1 cellular context compared by ENCODE assay signal in genomic region chr4:168735735-168736134, GRCh38.
TF ChIP-seq lines count a peak whose summit lies in the region.

No MANE protein-coding gene starts in this region.

TF ChIP-seq in GM12878, 131 proteins besides CTCF, POLR2A, EP300 and RAD21:
- TF ChIP-seq RAD51 (IDR thresholded peaks at IDR 0.05) (peak; percentile 43; the same call in 1 of the 2 replicates), USF1 (IDR thresholded peaks at IDR 0.05; ENCODE audit: borderline replicate concordance, extremely low read length, insufficient read depth, low read depth, low read length) (no peak), BHLHE40 (IDR thresholded peaks at IDR 0.05; ENCODE audit: borderline replicate concordance in 1 of 2, low read depth in 2 of 2, low read length in 1 of 2) (peak; percentile 39 to 70; a peak in 2 of 4 replicates), MTA2 (IDR thresholded peaks at IDR 0.05; ENCODE audit: low read depth) (0 out of 2 replicates have a peak, but pooled peaks have one; percentile 14), KAT2A (conservative IDR thresholded peaks at IDR 0.05; ENCODE audit: control insufficient read depth, low read depth, low read length) (no peak), ZNF384 (IDR thresholded peaks at IDR 0.05; ENCODE audit: borderline replicate concordance, low read depth, low read length) (no peak), CREM (IDR thresholded peaks at IDR 0.05; ENCODE audit: low read depth) (no peak), JUND (IDR thresholded peaks at IDR 0.05; ENCODE audit: low read depth, low read length) (no peak)
